ENCODE assay signal across 10 cellular contexts in genomic region chr6:126373344-126373743, GRCh38.
"Had no signal": no experiment of that assay in that cellular context is flagged by ENCODE, and none has a peak within 500 bp of the region (broad histone marks: within the 10 kb centered on the region; RNA-seq: fewer than 3 reads in every experiment).

No MANE protein-coding gene starts in this region.

- DNase-seq: GOT3, H7, H9, HCEC 1CT had no signal

- H3K4me3 Mint-ChIP-seq: H9, HFFc6 had no signal

- ATAC-seq: HCT116 had no signal

- H3K9ac ChIP-seq: GM23248 had no signal

- FAIRE-seq: H1, H54 had no signal

- H3K27ac Mint-ChIP-seq: H9, HFFc6 had no signal

- H3K9me3 ChIP-seq: HAP-1 had no signal

- H3K4me3 ChIP-seq: GM23248, HAP-1 had no signal

- H2AFZ ChIP-seq: GM23248 had no signal

- H3K27ac ChIP-seq: GM23248 had no signal

- H3K9me3 Mint-ChIP-seq: HFFc6 had no signal

- H3K36me3 ChIP-seq: HAP-1 had no signal

- H3K4me1 ChIP-seq: HAP-1 had no signal
